19 cellular contexts compared by ENCODE assay signal in genomic region chr22:22817468-22818201, GRCh38.
DNase-seq lines count a peak whose midpoint lies in the region; ATAC-seq, FAIRE-seq and TF ChIP-seq lines count a peak whose summit lies in the region.
"Had no signal": no experiment of that assay in that cellular context is flagged by ENCODE, and none has a peak within 500 bp of the region (broad histone marks: within the 10 kb centered on the region; RNA-seq: fewer than 3 reads in every experiment).

No MANE protein-coding gene starts in this region.

- no peak for FAIRE-seq in small intestine (lab: Jason Lieb, UNC)
- FAIRE-seq: keratinocyte had no signal

- no peaks in the 10 kb centered on the region for H3K4me1 ChIP-seq in small intestine (ENCODE audit: control insufficient read depth in 2 of 2, insufficient read depth in 1 of 2, low read depth in 1 of 2, low read length in 1 of 2)
- H3K4me1 ChIP-seq: body of pancreas, uterus had no signal

- H3K27ac ChIP-seq in small intestine (ENCODE audit: low read depth in 1 of 2, low read length in 1 of 2) = no peak overlapping the region
- H3K27ac ChIP-seq in dorsolateral prefrontal cortex = no peak overlapping the region
- H3K27ac ChIP-seq: body of pancreas, uterus had no signal

- H3K36me3 ChIP-seq in small intestine (ENCODE audit: control insufficient read depth in 2 of 2, insufficient read depth in 2 of 2, low read length in 2 of 2) = no peaks in the 10 kb centered on the region
- H3K36me3 ChIP-seq: uterus had no signal

- H3K27ac Mint-ChIP-seq in activated T-cell treated with anti-CD3 and anti-CD28 coated beads, Interleukin-2, amount 50 U/mL, for 24 hours = peak overlapping the region; percentile 67
- H3K27ac Mint-ChIP-seq: activated B cell treated with CpG ODN at 0.5 μM for 24 hours had no signal

- peaks cover 92% of the 10 kb centered on the region for H3K4me1 Mint-ChIP-seq in activated T-cell treated with anti-CD3 and anti-CD28 coated beads, Interleukin-2, amount 50 U/mL, for 24 hours (ENCODE audit: low read depth)

- H3K27me3 ChIP-seq in small intestine (ENCODE audit: control insufficient read depth in 2 of 2, insufficient read depth in 2 of 2, low read length in 2 of 2) (no peaks in the 10 kb centered on the region), dorsolateral prefrontal cortex (peaks cover 0 to 10% (median 0%) of the 10 kb centered on the region in 45 donors)
- H3K27me3 ChIP-seq: body of pancreas, uterus had no signal

- H3K36me3 Mint-ChIP-seq in activated T-cell treated with anti-CD3 and anti-CD28 coated beads, Interleukin-2, amount 50 U/mL, for 24 hours (ENCODE audit: low read depth) = no peaks in the 10 kb centered on the region

- no peak for ATAC-seq in HG03039 (IDR thresholded peaks at IDR 0.05; ENCODE audit: unreplicated experiment)
- ATAC-seq: body of pancreas had no signal

- intact Hi-C loops in dorsolateral prefrontal cortex (cut with DNase I) = no loop called here

- WGBS in small intestine, 3 donors = 25 to 39% (median 29%) methylated on average over 5 of the region's 5 CpGs

- no peak for DNase-seq in activated T-cell treated with anti-CD3 and anti-CD28 coated beads, Interleukin-2, amount 50 U/mL, for 24 hours
- DNase-seq in activated T-cell treated with anti-CD3 and anti-CD28 coated beads, Interleukin-2, amount 50 U/mL, for 1 hour = no peak
- DNase-seq in HuH-7 (ENCODE audit: low spot score) (peak; percentile 37), cerebellar cortex (ENCODE audit: low spot score) (peak; percentile 29), small intestine (peak; percentile 52), dorsolateral prefrontal cortex (no peak), NCI-H2107 (lab: John Stamatoyannopoulos, UW) (no peak)
- DNase-seq: activated B cell treated with CpG ODN at 0.5 μM for 24 hours; body of pancreas; EL; foreskin melanocyte; GOT3; KBM-7; NCI-H187 treated with DMSO at 0.1 percent for 48 hours; NK-92 treated with Interleukin-12 subunit alpha and Interleukin-12 subunit beta, amount 100 ng/mL, for 24 hours; uterus had no signal

- no peak overlapping the region for H3K4me3 Mint-ChIP-seq in activated T-cell treated with anti-CD3 and anti-CD28 coated beads, Interleukin-2, amount 50 U/mL, for 24 hours
- H3K4me3 Mint-ChIP-seq: activated B cell treated with CpG ODN at 0.5 μM for 24 hours had no signal

- H3K27me3 Mint-ChIP-seq in activated T-cell treated with anti-CD3 and anti-CD28 coated beads, Interleukin-2, amount 50 U/mL, for 24 hours = no peaks in the 10 kb centered on the region

- H3K9me3 ChIP-seq in small intestine (ENCODE audit: control insufficient read depth, low read depth) = no peaks in the 10 kb centered on the region
- H3K9me3 ChIP-seq: body of pancreas, uterus had no signal

- no peak overlapping the region for H3K4me3 ChIP-seq in small intestine (ENCODE audit: low read depth in 1 of 2, low read length in 2 of 2)
- H3K4me3 ChIP-seq in dorsolateral prefrontal cortex = no peak overlapping the region
- H3K4me3 ChIP-seq: body of pancreas, uterus had no signal

- no peak for TF ChIP-seq CTCF in dorsolateral prefrontal cortex (IDR thresholded peaks at IDR 0.05 in 54 of 56, conservative IDR thresholded peaks at IDR 0.05 in 2 of 56; ENCODE audit: low read depth in 1 of 56, partially characterized antibody in 56 of 56)

- no peaks in the 10 kb centered on the region for H3K9me3 Mint-ChIP-seq in activated T-cell treated with anti-CD3 and anti-CD28 coated beads, Interleukin-2, amount 50 U/mL, for 24 hours
- H3K9me3 Mint-ChIP-seq: activated B cell treated with CpG ODN at 0.5 μM for 24 hours; activated T-helper 1 cell treated with anti-CD3 and anti-CD28 coated beads, Interleukin-12 subunit alpha, Interleukin-12 subunit beta, Interleukin-2, Interleukin-4 antibody, amounts not matched to agents 30 ng/mL and 10 ng/mL and 1 ng/mL, durations not matched to agents 14 hours and 24 hours and 36 hours had no signal

Comparison
In these comparisons a context has a peak if more than half of its experiments do, and no peak if none do; other contexts are left out.
1. DNase-seq: peak in HuH-7 (single experiment), cerebellar cortex (single experiment) and small intestine (single experiment); none in activated T-cell treated with anti-CD3 and anti-CD28 coated beads, Interleukin-2, amount 50 U/mL, for 24 hours (single experiment), activated T-cell treated with anti-CD3 and anti-CD28 coated beads, Interleukin-2, amount 50 U/mL, for 1 hour (single experiment), dorsolateral prefrontal cortex (0 of 10) and NCI-H2107 (single experiment).